1 cellular context compared by ENCODE assay signal in genomic region chr16:46973457-46974324, GRCh38.
TF ChIP-seq lines count a peak whose summit lies in the region.

DNAJA2 (minus strand) TSS chr16:46973674; CDS start chr16:46973572, 102 bp downstream.

TF ChIP-seq in HepG2, 621 proteins besides CTCF, POLR2A, EP300 and RAD21 (continued from another document and continues in another):
- 0 out of 2 replicates have a peak, but pooled peaks have one; percentile 92 for TF ChIP-seq ZNF280B (CRISPR knock-in tag; IDR thresholded peaks at IDR 0.05; ENCODE audit: borderline replicate concordance)
- TF ChIP-seq ATM (IDR thresholded peaks at IDR 0.05; ENCODE audit: borderline replicate concordance): no peak
- peak; percentile 35; the same call in 1 of the 2 replicates for TF ChIP-seq ZSCAN20 (CRISPR knock-in tag; IDR thresholded peaks at IDR 0.05; ENCODE audit: borderline replicate concordance)
- TF ChIP-seq NPAS2 (CRISPR knock-in tag; IDR thresholded peaks at IDR 0.05; ENCODE audit: borderline replicate concordance): no peak
- TF ChIP-seq, protein P1, sequence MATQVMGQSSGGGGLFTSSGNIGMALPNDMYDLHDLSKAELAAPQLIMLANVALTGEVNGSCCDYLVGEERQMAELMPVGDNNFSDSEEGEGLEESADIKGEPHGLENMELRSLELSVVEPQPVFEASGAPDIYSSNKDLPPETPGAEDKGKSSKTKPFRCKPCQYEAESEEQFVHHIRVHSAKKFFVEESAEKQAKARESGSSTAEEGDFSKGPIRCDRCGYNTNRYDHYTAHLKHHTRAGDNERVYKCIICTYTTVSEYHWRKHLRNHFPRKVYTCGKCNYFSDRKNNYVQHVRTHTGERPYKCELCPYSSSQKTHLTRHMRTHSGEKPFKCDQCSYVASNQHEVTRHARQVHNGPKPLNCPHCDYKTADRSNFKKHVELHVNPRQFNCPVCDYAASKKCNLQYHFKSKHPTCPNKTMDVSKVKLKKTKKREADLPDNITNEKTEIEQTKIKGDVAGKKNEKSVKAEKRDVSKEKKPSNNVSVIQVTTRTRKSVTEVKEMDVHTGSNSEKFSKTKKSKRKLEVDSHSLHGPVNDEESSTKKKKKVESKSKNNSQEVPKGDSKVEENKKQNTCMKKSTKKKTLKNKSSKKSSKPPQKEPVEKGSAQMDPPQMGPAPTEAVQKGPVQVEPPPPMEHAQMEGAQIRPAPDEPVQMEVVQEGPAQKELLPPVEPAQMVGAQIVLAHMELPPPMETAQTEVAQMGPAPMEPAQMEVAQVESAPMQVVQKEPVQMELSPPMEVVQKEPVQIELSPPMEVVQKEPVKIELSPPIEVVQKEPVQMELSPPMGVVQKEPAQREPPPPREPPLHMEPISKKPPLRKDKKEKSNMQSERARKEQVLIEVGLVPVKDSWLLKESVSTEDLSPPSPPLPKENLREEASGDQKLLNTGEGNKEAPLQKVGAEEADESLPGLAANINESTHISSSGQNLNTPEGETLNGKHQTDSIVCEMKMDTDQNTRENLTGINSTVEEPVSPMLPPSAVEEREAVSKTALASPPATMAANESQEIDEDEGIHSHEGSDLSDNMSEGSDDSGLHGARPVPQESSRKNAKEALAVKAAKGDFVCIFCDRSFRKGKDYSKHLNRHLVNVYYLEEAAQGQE (IDR thresholded peaks at IDR 0.05; ENCODE audit: borderline replicate concordance in 1 of 2, low read depth in 1 of 2, low read length in 2 of 2): peak in 1 of 2 experiments; percentile 61; a peak in 2 of 4 replicates
- TF ChIP-seq CAMTA2 (CRISPR knock-in tag; IDR thresholded peaks at IDR 0.05; ENCODE audit: borderline replicate concordance): no peak
- TF ChIP-seq PRDM15 (CRISPR knock-in tag; IDR thresholded peaks at IDR 0.05): peak; percentile 64; the same call in 1 of the 2 replicates
- no peak; the same call in 1 of the 2 replicates for TF ChIP-seq MBD4 (IDR thresholded peaks at IDR 0.05; ENCODE audit: borderline replicate concordance, low read length)
- peak; percentile 48 for TF ChIP-seq KDM4B (CRISPR knock-in tag; IDR thresholded peaks at IDR 0.05)
- peak; percentile 78 for TF ChIP-seq SRSF1 (optimal IDR thresholded peaks at IDR 0.05; ENCODE audit: low read depth, low read length)
- 0 out of 2 replicates have a peak, but pooled peaks have one; percentile 47 for TF ChIP-seq ATF6 (CRISPR knock-in tag; conservative IDR thresholded peaks at IDR 0.05)
- peak; percentile 90; the same call in 1 of the 2 replicates for TF ChIP-seq HOXA7 (CRISPR knock-in tag; IDR thresholded peaks at IDR 0.05)
- TF ChIP-seq ZBED4 (CRISPR knock-in tag; IDR thresholded peaks at IDR 0.05; ENCODE audit: borderline replicate concordance): peak; percentile 85; the same call in 1 of the 2 replicates
- peak; percentile 87 for TF ChIP-seq NR0B2 (CRISPR knock-in tag; IDR thresholded peaks at IDR 0.05)
- TF ChIP-seq NRL (CRISPR knock-in tag; IDR thresholded peaks at IDR 0.05; ENCODE audit: borderline replicate concordance): peak; percentile 97
- TF ChIP-seq ZNF260 (CRISPR knock-in tag; IDR thresholded peaks at IDR 0.05; ENCODE audit: borderline replicate concordance, low read depth): 0 out of 2 replicates have a peak, but pooled peaks have one; percentile 82
- no peak for TF ChIP-seq ZNF333 (CRISPR knock-in tag; IDR thresholded peaks at IDR 0.05; ENCODE audit: borderline replicate concordance)
- TF ChIP-seq ZNF263 (CRISPR knock-in tag; IDR thresholded peaks at IDR 0.05): peak; percentile 75
- peak; percentile 88 for TF ChIP-seq ZBTB7A (CRISPR knock-in tag; IDR thresholded peaks at IDR 0.05)
- no peak for TF ChIP-seq SRSF4 (IDR thresholded peaks at IDR 0.05; ENCODE audit: low read depth, low read length, poor library complexity, severe bottlenecking)
- peak; percentile 3; the same call in 1 of the 2 replicates for TF ChIP-seq ZFP82 (CRISPR knock-in tag; IDR thresholded peaks at IDR 0.05; ENCODE audit: borderline replicate concordance)
- 0 out of 2 replicates have a peak, but pooled peaks have one; percentile 82 for TF ChIP-seq HOXA9 (CRISPR knock-in tag; IDR thresholded peaks at IDR 0.05; ENCODE audit: borderline replicate concordance)
- peak; percentile 86 for TF ChIP-seq ZBTB7B (CRISPR knock-in tag; IDR thresholded peaks at IDR 0.05)
- no peak for TF ChIP-seq ZNF20 (CRISPR knock-in tag; IDR thresholded peaks at IDR 0.05)
- peak; percentile 86 for TF ChIP-seq HOXA3 (CRISPR knock-in tag; IDR thresholded peaks at IDR 0.05)
- TF ChIP-seq NFE2 (CRISPR knock-in tag; IDR thresholded peaks at IDR 0.05): peak; percentile 21; the same call in 1 of the 2 replicates
- peak; percentile 27; the same call in 1 of the 2 replicates for TF ChIP-seq TBX3 (IDR thresholded peaks at IDR 0.05; ENCODE audit: borderline replicate concordance)
- TF ChIP-seq, protein P2, sequence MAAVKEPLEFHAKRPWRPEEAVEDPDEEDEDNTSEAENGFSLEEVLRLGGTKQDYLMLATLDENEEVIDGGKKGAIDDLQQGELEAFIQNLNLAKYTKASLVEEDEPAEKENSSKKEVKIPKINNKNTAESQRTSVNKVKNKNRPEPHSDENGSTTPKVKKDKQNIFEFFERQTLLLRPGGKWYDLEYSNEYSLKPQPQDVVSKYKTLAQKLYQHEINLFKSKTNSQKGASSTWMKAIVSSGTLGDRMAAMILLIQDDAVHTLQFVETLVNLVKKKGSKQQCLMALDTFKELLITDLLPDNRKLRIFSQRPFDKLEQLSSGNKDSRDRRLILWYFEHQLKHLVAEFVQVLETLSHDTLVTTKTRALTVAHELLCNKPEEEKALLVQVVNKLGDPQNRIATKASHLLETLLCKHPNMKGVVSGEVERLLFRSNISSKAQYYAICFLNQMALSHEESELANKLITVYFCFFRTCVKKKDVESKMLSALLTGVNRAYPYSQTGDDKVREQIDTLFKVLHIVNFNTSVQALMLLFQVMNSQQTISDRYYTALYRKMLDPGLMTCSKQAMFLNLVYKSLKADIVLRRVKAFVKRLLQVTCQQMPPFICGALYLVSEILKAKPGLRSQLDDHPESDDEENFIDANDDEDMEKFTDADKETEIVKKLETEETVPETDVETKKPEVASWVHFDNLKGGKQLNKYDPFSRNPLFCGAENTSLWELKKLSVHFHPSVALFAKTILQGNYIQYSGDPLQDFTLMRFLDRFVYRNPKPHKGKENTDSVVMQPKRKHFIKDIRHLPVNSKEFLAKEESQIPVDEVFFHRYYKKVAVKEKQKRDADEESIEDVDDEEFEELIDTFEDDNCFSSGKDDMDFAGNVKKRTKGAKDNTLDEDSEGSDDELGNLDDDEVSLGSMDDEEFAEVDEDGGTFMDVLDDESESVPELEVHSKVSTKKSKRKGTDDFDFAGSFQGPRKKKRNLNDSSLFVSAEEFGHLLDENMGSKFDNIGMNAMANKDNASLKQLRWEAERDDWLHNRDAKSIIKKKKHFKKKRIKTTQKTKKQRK (IDR thresholded peaks at IDR 0.05; ENCODE audit: low read length): no peak
- TF ChIP-seq, protein P3, sequence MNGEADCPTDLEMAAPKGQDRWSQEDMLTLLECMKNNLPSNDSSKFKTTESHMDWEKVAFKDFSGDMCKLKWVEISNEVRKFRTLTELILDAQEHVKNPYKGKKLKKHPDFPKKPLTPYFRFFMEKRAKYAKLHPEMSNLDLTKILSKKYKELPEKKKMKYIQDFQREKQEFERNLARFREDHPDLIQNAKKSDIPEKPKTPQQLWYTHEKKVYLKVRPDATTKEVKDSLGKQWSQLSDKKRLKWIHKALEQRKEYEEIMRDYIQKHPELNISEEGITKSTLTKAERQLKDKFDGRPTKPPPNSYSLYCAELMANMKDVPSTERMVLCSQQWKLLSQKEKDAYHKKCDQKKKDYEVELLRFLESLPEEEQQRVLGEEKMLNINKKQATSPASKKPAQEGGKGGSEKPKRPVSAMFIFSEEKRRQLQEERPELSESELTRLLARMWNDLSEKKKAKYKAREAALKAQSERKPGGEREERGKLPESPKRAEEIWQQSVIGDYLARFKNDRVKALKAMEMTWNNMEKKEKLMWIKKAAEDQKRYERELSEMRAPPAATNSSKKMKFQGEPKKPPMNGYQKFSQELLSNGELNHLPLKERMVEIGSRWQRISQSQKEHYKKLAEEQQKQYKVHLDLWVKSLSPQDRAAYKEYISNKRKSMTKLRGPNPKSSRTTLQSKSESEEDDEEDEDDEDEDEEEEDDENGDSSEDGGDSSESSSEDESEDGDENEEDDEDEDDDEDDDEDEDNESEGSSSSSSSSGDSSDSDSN (CRISPR knock-in tag; IDR thresholded peaks at IDR 0.05): peak; percentile 94
- peak; percentile 61 for TF ChIP-seq HDAC2 (CRISPR knock-in tag; IDR thresholded peaks at IDR 0.05)
